9 cellular contexts compared by ENCODE assay signal in genomic region chr20:49584418-49585382, GRCh38. TPM values are rescaled to one million over a fixed set of nuclear protein-coding genes. Genes with fewer than 3 reads are reported as not detected.
DNase-seq lines count a peak whose midpoint lies in the region; ATAC-seq and TF ChIP-seq lines count a peak whose summit lies in the region.
"Had no signal": no experiment of that assay in that cellular context is flagged by ENCODE, and none has a peak within 500 bp of the region (broad histone marks: within the 10 kb centered on the region; RNA-seq: fewer than 3 reads in every experiment).

No MANE protein-coding gene starts in this region.

- no TSS peak for BruUV-seq in OCI-LY7 (replicated peaks; lab: Mats Ljungman, UMichigan)

- H3K4me1 ChIP-seq in heart left ventricle (peaks cover 0 to 46% (median 16%) of the 10 kb centered on the region in 12 donors), esophagus squamous epithelium (peaks cover 0 to 46% (median 22%) of the 10 kb centered on the region in 3 donors), OCI-LY7 (ENCODE audit: insufficient read depth, low read length, poor library complexity, severe bottlenecking) (no peaks in the 10 kb centered on the region)

- peak overlapping the region; percentile 64 for H3K27ac Mint-ChIP-seq in neural crest cell (ENCODE audit: unreplicated experiment)

- TF ChIP-seq POLR2A in heart left ventricle (IDR thresholded peaks at IDR 0.05) (no peak), esophagus squamous epithelium (IDR thresholded peaks at IDR 0.05) (no peak)

- peaks cover 13% of the 10 kb centered on the region for H3K4me1 Mint-ChIP-seq in neural crest cell
- H3K4me1 Mint-ChIP-seq: naive B cell had no signal

- no peaks in the 10 kb centered on the region for H3K79me2 ChIP-seq in OCI-LY7 (ENCODE audit: insufficient read depth, low read depth, low read length)

- POLR2A ChIA-PET in OCI-LY7 (lab: Charles Lee) = interaction anchor here (1.0 kb wide), 1 partner anchor 14 kb away, joined by 3 read pairs; no protein-coding TSS in a partner anchor

- no peak overlapping the region for H3K4me3 Mint-ChIP-seq in neural crest cell
- H3K4me3 Mint-ChIP-seq: naive B cell had no signal

- DNase-seq in heart left ventricle (no peak), cardiac septum (ENCODE audit: low spot score) (no peak), esophagus squamous epithelium (lab: John Stamatoyannopoulos, UW) (no peak), neural crest cell (ENCODE audit: low read depth, low spot score) (no peak), NCI-H146 treated with DMSO at 0.1 percent for 48 hours (lab: John Stamatoyannopoulos, UW; ENCODE audit: unreplicated experiment) (no peak), OCI-LY7 (ENCODE audit: low spot score) (no peak), Ammon's horn (ENCODE audit: low spot score) (no peak)
- DNase-seq: naive B cell had no signal

- intact Hi-C loops in heart left ventricle (cut with DNase I) (no loop called here), cardiac septum (cut with DNase I) (no loop called here), esophagus squamous epithelium (cut with DNase I) (no loop called here), OCI-LY7 (cut with micrococcal nuclease; ENCODE audit: unreplicated experiment) (no loop called here)

- no peaks in the 10 kb centered on the region for H4K20me1 ChIP-seq in OCI-LY7 (ENCODE audit: insufficient read depth, low read length)

- no peak overlapping the region for H2AFZ ChIP-seq in OCI-LY7 (ENCODE audit: low read length)

- no peaks in the 10 kb centered on the region for H3K9me2 ChIP-seq in OCI-LY7 (ENCODE audit: insufficient read depth, low read length)

- ATAC-seq in heart left ventricle (peak in 1 of 4 donors; percentile 35), GM18858 (IDR thresholded peaks at IDR 0.05; ENCODE audit: unreplicated experiment) (no peak)

- WGBS in heart left ventricle, 4 donors = 83 to 89% (median 86%) methylated on average over 14 of the region's 14 CpGs
- WGBS in esophagus squamous epithelium, 2 donors = 67 to 74% methylated on average over 14 of the region's 14 CpGs

- H3K4me3 ChIP-seq in heart left ventricle (no peak overlapping the region), esophagus squamous epithelium (no peak overlapping the region), OCI-LY7 (ENCODE audit: low read depth, low read length, poor library complexity, severe bottlenecking) (no peak overlapping the region)

- H3K36me3 ChIP-seq in heart left ventricle (no peaks in the 10 kb centered on the region), esophagus squamous epithelium (no peaks in the 10 kb centered on the region), OCI-LY7 (ENCODE audit: insufficient read depth, low read length) (no peaks in the 10 kb centered on the region)

- CTCF ChIA-PET in OCI-LY7 (lab: Charles Lee; ENCODE audit: unreplicated experiment) = no interaction called here

- H3K27ac ChIP-seq in heart left ventricle = peak overlapping the region in 11 of 12 donors; percentile 22 to 88 (median 62)
- H3K27ac ChIP-seq in esophagus squamous epithelium = peak overlapping the region; percentile 33 to 80 (median 75)
- H3K27ac ChIP-seq in OCI-LY7 (ENCODE audit: low read depth, low read length, poor library complexity, severe bottlenecking) = no peak overlapping the region

- no peak overlapping the region for H3K4me2 ChIP-seq in OCI-LY7 (ENCODE audit: low read length)

- peaks cover 2% of the 10 kb centered on the region for H3K36me3 Mint-ChIP-seq in neural crest cell (ENCODE audit: low read depth)

- H3K9me3 ChIP-seq in heart left ventricle = peaks cover 0 to 15% (median 5%) of the 10 kb centered on the region in 12 donors
- peaks cover 0 to 7% (median 6%) of the 10 kb centered on the region in 3 donors for H3K9me3 ChIP-seq in esophagus squamous epithelium
- H3K9me3 ChIP-seq in OCI-LY7 (ENCODE audit: low read length) = no peaks in the 10 kb centered on the region

- H3K27me3 ChIP-seq in heart left ventricle (no peaks in the 10 kb centered on the region), esophagus squamous epithelium (peaks cover 0 to 35% (median 0%) of the 10 kb centered on the region in 4 donors)

- TF ChIP-seq CTCF in heart left ventricle (IDR thresholded peaks at IDR 0.05) (no peak), esophagus squamous epithelium (IDR thresholded peaks at IDR 0.05) (no peak), neural crest cell (conservative IDR thresholded peaks at IDR 0.05) (no peak), OCI-LY7 (conservative IDR thresholded peaks at IDR 0.05; ENCODE audit: low read length) (no peak)

- H3K9me3 Mint-ChIP-seq in neural crest cell = peaks cover 3% of the 10 kb centered on the region

- H3K27me3 Mint-ChIP-seq in neural crest cell (ENCODE audit: low read depth) = no peaks in the 10 kb centered on the region

RNA-seq across cellular contexts. Expression of gene PTGIS, which starts 16.8 kb away (rescaled TPM):
- total RNA-seq in heart left ventricle (10 to 100 TPM; 11.9 to 95.2 (median 22.0) TPM), cardiac septum (37.6 TPM), esophagus squamous epithelium (10 to 100 TPM in 2 of 4 donors, 1 to 10 TPM in 2; 1.6 to 34.1 (median 8.6) TPM), neural crest cell (7.1 and 9.8 TPM in 2 replicates), OCI-LY7 (2022) (not detected in 2 replicates)
- 1 to 10 TPM; 5.3 to 7.3 TPM for polyA plus RNA-seq in heart left ventricle
- total RNA-seq in OCI-LY7 (2014; rRNA removed; shearing (Covaris generic)) = not detected in 2 replicates
